ENCODE assay signal across 24 cellular contexts in the genomic region with DNA sequence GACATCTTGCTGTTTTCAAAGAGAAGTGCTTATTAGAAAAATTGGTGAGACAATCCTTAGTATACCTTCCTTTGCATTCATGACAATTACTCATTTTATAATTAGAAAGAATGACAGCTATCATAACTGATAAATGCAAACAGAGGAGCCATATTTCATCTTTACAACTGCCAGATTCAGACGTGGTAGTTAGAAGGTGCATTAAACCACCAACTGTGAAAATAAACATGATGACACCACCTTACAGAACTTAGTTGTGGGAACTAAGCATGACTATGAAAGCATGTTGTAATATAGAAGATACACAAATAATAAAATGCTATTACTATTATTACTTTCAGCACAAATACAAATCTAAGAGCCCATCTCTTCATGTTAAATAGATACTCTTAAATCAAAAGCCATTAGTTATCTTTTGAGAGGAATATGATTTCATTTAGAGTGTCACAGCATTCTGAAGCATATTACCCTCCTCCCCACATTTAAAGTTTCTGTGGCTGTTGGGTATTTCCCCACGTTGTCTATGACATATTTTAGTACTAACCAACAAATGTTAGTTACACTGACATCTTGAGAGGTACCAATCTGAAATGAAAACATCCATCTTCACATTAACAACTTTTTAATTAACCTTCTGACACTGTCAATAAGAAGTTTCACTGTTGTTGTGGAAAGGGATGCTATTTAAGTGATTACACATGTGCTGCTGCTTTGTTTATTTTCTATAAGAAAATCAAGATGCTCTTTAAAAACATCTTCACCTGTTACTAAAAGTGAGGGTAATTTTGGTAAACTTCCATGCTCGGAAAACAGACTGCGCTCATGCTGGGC.
DNase-seq lines count a peak whose midpoint lies in the region; ATAC-seq and TF ChIP-seq lines count a peak whose summit lies in the region.
"Had no signal": no experiment of that assay in that cellular context is flagged by ENCODE, and none has a peak within 500 bp of the region (broad histone marks: within the 10 kb centered on the region; RNA-seq: fewer than 3 reads in every experiment).

No MANE protein-coding gene starts in this region.

- H3K4me3 ChIP-seq in GM12865 (ENCODE audit: low read depth, low read length) = no peak overlapping the region
- H3K4me3 ChIP-seq in right lobe of liver = no peak overlapping the region
- H3K4me3 ChIP-seq: left lung, ovary, right atrium auricular region, stomach, transverse colon had no signal

- CTCF ChIA-PET in activated CD4-positive, alpha-beta T cell treated with anti-CD3 and anti-CD28 coated beads for 36 hours (lab: Charles Lee) = no interaction called here

- no peaks in the 10 kb centered on the region for H3K27me3 ChIP-seq in right lobe of liver
- H3K27me3 ChIP-seq: left lung, ovary, right atrium auricular region, stomach, transverse colon had no signal

- H3K27me3 Mint-ChIP-seq in activated CD4-positive, alpha-beta T cell treated with anti-CD3 and anti-CD28 coated beads for 36 hours = no peaks in the 10 kb centered on the region
- H3K27me3 Mint-ChIP-seq: B cell; natural killer cell treated with Interleukin-12 subunit alpha and Interleukin-12 subunit beta and Interleukin-15 and Interleukin-18, amount 100 ng/mL, for 72 hours had no signal

- no peak overlapping the region for H3K27ac Mint-ChIP-seq in activated CD4-positive, alpha-beta T cell treated with anti-CD3 and anti-CD28 coated beads for 36 hours
- H3K27ac Mint-ChIP-seq: activated naive CD8-positive, alpha-beta T cell treated with anti-CD3 and anti-CD28 coated beads, Interleukin-2, amount 10 ng/mL, durations not matched to agents 7 days and 5 days; activated T-helper 2 cell treated with anti-CD3 and anti-CD28 coated beads, Interferon-gamma antibody, Interleukin-2, Interleukin-4, amounts not matched to agents 10 μg/mL and 5 μg/mL and 100 μg/mL, durations not matched to agents 14 hours and 24 hours and 36 hours; B cell; immature natural killer cell; natural killer cell treated with Interleukin-12 subunit alpha and Interleukin-12 subunit beta and Interleukin-15 and Interleukin-18, amount 100 ng/mL, for 72 hours; T-helper 2 cell treated with Interferon-gamma antibody and Interleukin-4, amounts not matched to agents 5 μg/mL and 100 μg/mL, for 36 hours had no signal

- WGBS in right lobe of liver (ENCODE audit: insufficient coverage, low coverage, low lambda C conversion rate, missing lambda C conversion rate) = 31% methylated on average over 4 of the region's 4 CpGs

- H3K4me1 ChIP-seq in right lobe of liver = no peaks in the 10 kb centered on the region
- H3K4me1 ChIP-seq: left lung, right atrium auricular region, stomach, transverse colon had no signal

- H3K27ac ChIP-seq in right lobe of liver = no peak overlapping the region
- H3K27ac ChIP-seq: KMS-11, ovary, right atrium auricular region, WERI-Rb-1 had no signal

- DNase-seq in GM12865 (ENCODE audit: low read depth) (peak; percentile 5), ureter (ENCODE audit: low spot score) (no peak), left lobe of liver (ENCODE audit: low spot score) (no peak), right lobe of liver (no peak)
- DNase-seq in activated CD4-positive, alpha-beta T cell treated with anti-CD3 and anti-CD28 coated beads for 36 hours = no peak
- DNase-seq: activated naive CD8-positive, alpha-beta T cell treated with anti-CD3 and anti-CD28 coated beads, Interleukin-2, amount 10 ng/mL, durations not matched to agents 7 days and 5 days; DMS79 treated with DMSO at 0.1 percent for 48 hours; immature natural killer cell; left lung; NCI-H2171; NCI-H526 treated with DMSO at 0.1 percent for 48 hours; ovary; stomach; transverse colon; WERI-Rb-1 had no signal

- H3K4me3 Mint-ChIP-seq in activated CD4-positive, alpha-beta T cell treated with anti-CD3 and anti-CD28 coated beads for 36 hours = no peak overlapping the region
- H3K4me3 Mint-ChIP-seq: activated naive CD8-positive, alpha-beta T cell treated with anti-CD3 and anti-CD28 coated beads, Interleukin-2, amount 10 ng/mL, durations not matched to agents 7 days and 5 days; B cell; immature natural killer cell; natural killer cell treated with Interleukin-12 subunit alpha and Interleukin-12 subunit beta and Interleukin-15 and Interleukin-18, amount 100 ng/mL, for 72 hours; T-helper 2 cell treated with Interferon-gamma antibody and Interleukin-4, amounts not matched to agents 5 μg/mL and 100 μg/mL, for 36 hours had no signal

- TF ChIP-seq POLR2A in right lobe of liver (IDR thresholded peaks at IDR 0.05) = no peak

- no peaks in the 10 kb centered on the region for H3K4me1 Mint-ChIP-seq in activated CD4-positive, alpha-beta T cell treated with anti-CD3 and anti-CD28 coated beads for 36 hours
- H3K4me1 Mint-ChIP-seq: activated naive CD8-positive, alpha-beta T cell treated with anti-CD3 and anti-CD28 coated beads, Interleukin-2, amount 10 ng/mL, durations not matched to agents 7 days and 5 days; B cell; immature natural killer cell had no signal

- H3K9me3 ChIP-seq in right lobe of liver = no peaks in the 10 kb centered on the region
- H3K9me3 ChIP-seq: left lung, ovary, right atrium auricular region, stomach, transverse colon had no signal

- POLR2A ChIA-PET in activated CD4-positive, alpha-beta T cell treated with anti-CD3 and anti-CD28 coated beads for 36 hours (lab: Charles Lee) = no interaction called here

- H3K36me3 ChIP-seq in right lobe of liver = no peaks in the 10 kb centered on the region
- H3K36me3 ChIP-seq: left lung, ovary, right atrium auricular region, stomach, transverse colon, WERI-Rb-1 had no signal

- TF ChIP-seq CTCF in GM12865 (IDR thresholded peaks at IDR 0.05; ENCODE audit: insufficient read depth, low read depth, low read length, missing control alignments) (no peak), right lobe of liver (IDR thresholded peaks at IDR 0.05) (no peak)

- ATAC-seq in GM18909 (IDR thresholded peaks at IDR 0.05; ENCODE audit: poor library complexity, unreplicated experiment) (peak; percentile 52), HG02852 (IDR thresholded peaks at IDR 0.05; ENCODE audit: unreplicated experiment) (peak; percentile 85), HG03558 (IDR thresholded peaks at IDR 0.05; ENCODE audit: extremely low read depth, unreplicated experiment) (peak; percentile 63), left lobe of liver (no peak), right lobe of liver (no peak)
- no peak for ATAC-seq in activated CD4-positive, alpha-beta T cell treated with anti-CD3 and anti-CD28 coated beads for 36 hours
- ATAC-seq: left lung; natural killer cell treated with Interleukin-12 subunit alpha and Interleukin-12 subunit beta and Interleukin-15 and Interleukin-18, amount 100 ng/mL, for 72 hours had no signal

- intact Hi-C loops in activated CD4-positive, alpha-beta T cell treated with anti-CD3 and anti-CD28 coated beads for 36 hours (cut with DNase I, micrococcal nuclease) = no loop called here
- intact Hi-C loops in right lobe of liver (cut with DNase I) = no loop called here

- no peaks in the 10 kb centered on the region for H3K36me3 Mint-ChIP-seq in activated CD4-positive, alpha-beta T cell treated with anti-CD3 and anti-CD28 coated beads for 36 hours (ENCODE audit: low read depth)
- H3K36me3 Mint-ChIP-seq: activated naive CD8-positive, alpha-beta T cell treated with anti-CD3 and anti-CD28 coated beads, Interleukin-2, amount 10 ng/mL, durations not matched to agents 7 days and 5 days; immature natural killer cell; natural killer cell treated with Interleukin-12 subunit alpha and Interleukin-12 subunit beta and Interleukin-15 and Interleukin-18, amount 100 ng/mL, for 72 hours had no signal

- H3K9me3 Mint-ChIP-seq in activated CD4-positive, alpha-beta T cell treated with anti-CD3 and anti-CD28 coated beads for 36 hours (ENCODE audit: low read depth) = peaks cover 2% of the 10 kb centered on the region
- H3K9me3 Mint-ChIP-seq: activated naive CD8-positive, alpha-beta T cell treated with anti-CD3 and anti-CD28 coated beads, Interleukin-2, amount 10 ng/mL, durations not matched to agents 7 days and 5 days; activated T-helper 2 cell treated with anti-CD3 and anti-CD28 coated beads, Interferon-gamma antibody, Interleukin-2, Interleukin-4, amounts not matched to agents 10 μg/mL and 5 μg/mL and 100 μg/mL, durations not matched to agents 14 hours and 24 hours and 36 hours; T-helper 2 cell treated with Interferon-gamma antibody and Interleukin-4, amounts not matched to agents 5 μg/mL and 100 μg/mL, for 36 hours had no signal

Comparison
In these comparisons a context has a peak if more than half of its experiments do, and no peak if none do; other contexts are left out.
1. ATAC-seq: peak in GM18909 (single experiment), HG02852 (single experiment) and HG03558 (single experiment); none in activated CD4-positive, alpha-beta T cell treated with anti-CD3 and anti-CD28 coated beads for 36 hours (single experiment), left lobe of liver (single experiment) and right lobe of liver (0 of 4).